In genomic region chr10:70678250-70678635, GRCh38 we compare ENCODE assay signal across 1 cellular context.
TF ChIP-seq lines count a peak whose summit lies in the region.

No MANE protein-coding gene starts in this region.

TF ChIP-seq in K562, 482 proteins besides CTCF, POLR2A, EP300 and RAD21:
- TF ChIP-seq CHD2 (IDR thresholded peaks at IDR 0.05; ENCODE audit: low read depth, low read length): no peak
- TF ChIP-seq POLR2AphosphoS5 (IDR thresholded peaks at IDR 0.05; ENCODE audit: control insufficient read depth, insufficient read depth, low read depth, low read length): no peak
- no peak for TF ChIP-seq FOSL1 (tag; conservative IDR thresholded peaks at IDR 0.05)
- TF ChIP-seq KLF10 (CRISPR knock-in tag; IDR thresholded peaks at IDR 0.05): no peak
- no peak for TF ChIP-seq SMAD1 (IDR thresholded peaks at IDR 0.05; ENCODE audit: low read depth, low read length, partially characterized antibody)
- no peak for TF ChIP-seq ZBTB1 (CRISPR knock-in tag; IDR thresholded peaks at IDR 0.05; ENCODE audit: borderline replicate concordance, low read depth)
- TF ChIP-seq ATF2 (CRISPR knock-in tag; IDR thresholded peaks at IDR 0.05): no peak
- TF ChIP-seq HES1 (IDR thresholded peaks at IDR 0.05; ENCODE audit: low read depth): no peak
- no peak for TF ChIP-seq NFE2 (IDR thresholded peaks at IDR 0.05; ENCODE audit: low read depth)
- no peak for TF ChIP-seq ASH1L (IDR thresholded peaks at IDR 0.05; ENCODE audit: borderline replicate concordance, low read depth, partially characterized antibody)
- TF ChIP-seq MITF (IDR thresholded peaks at IDR 0.05): no peak
- TF ChIP-seq ZNF277 (CRISPR knock-in tag; IDR thresholded peaks at IDR 0.05; ENCODE audit: borderline replicate concordance): no peak
- no peak for TF ChIP-seq ZNF174 (CRISPR knock-in tag; IDR thresholded peaks at IDR 0.05)
- TF ChIP-seq MGA (IDR thresholded peaks at IDR 0.05): no peak
- no peak for TF ChIP-seq ETV5 (CRISPR knock-in tag; IDR thresholded peaks at IDR 0.05; ENCODE audit: low read depth)
- TF ChIP-seq CC2D1A (IDR thresholded peaks at IDR 0.05): no peak
- TF ChIP-seq DLX4 (CRISPR knock-in tag; IDR thresholded peaks at IDR 0.05): no peak
- TF ChIP-seq BRD9 (IDR thresholded peaks at IDR 0.05; ENCODE audit: low read depth, partially characterized antibody): no peak
